ENCODE assay signal across 1 cellular context in the genomic region with DNA sequence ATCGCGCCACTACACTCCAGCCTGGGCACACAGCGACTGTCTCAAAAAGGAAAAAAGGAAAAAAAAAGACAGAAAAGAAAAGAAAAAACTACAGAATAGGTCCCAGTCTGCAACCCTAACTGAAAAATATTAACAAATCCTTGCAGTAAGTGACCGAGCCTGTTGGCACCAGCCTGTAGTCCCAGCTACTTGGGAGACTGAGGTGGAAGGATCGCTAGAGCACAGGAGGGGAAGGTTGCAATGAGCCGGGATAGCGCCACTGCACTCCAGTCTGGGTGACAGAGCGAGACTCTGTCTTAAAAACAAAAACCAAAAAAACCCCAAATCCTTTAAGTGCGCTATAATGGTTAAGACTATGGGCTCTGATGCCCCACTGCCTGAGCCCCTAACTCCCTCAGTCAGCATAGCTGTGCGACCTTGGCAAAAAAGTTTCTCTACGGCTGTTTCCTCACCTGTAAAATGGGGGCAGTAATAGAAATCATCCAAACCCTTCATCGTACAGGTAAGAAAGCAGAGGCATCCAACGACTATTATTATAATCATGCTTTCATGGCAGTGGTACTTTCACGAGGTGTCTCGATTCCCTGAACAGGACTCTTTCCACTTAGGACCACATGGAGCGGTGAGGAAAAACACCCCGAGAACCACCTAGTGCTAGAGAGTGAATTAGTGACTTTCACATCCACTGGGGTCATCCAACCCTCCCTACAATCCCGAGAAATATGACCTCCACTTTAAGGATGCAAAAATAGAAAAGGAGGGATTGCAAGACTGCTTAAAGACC.
TF ChIP-seq lines count a peak whose summit lies in the region.

No MANE protein-coding gene starts in this region.

TF ChIP-seq in HepG2, 621 proteins besides CTCF, POLR2A, EP300 and RAD21 (continued from another document):
- no peak for TF ChIP-seq ZNF577 (CRISPR knock-in tag; IDR thresholded peaks at IDR 0.05; ENCODE audit: borderline replicate concordance, low read depth)
- TF ChIP-seq SMYD3 (CRISPR knock-in tag; IDR thresholded peaks at IDR 0.05): no peak
- TF ChIP-seq HDAC1 (CRISPR knock-in tag; IDR thresholded peaks at IDR 0.05): no peak
- no peak for TF ChIP-seq SNRNP70 (IDR thresholded peaks at IDR 0.05; ENCODE audit: low read depth, low read length)
- TF ChIP-seq HDAC2 (CRISPR knock-in tag; IDR thresholded peaks at IDR 0.05): no peak
- TF ChIP-seq ZNF713 (CRISPR knock-in tag; IDR thresholded peaks at IDR 0.05): no peak
- TF ChIP-seq ELF1 (CRISPR knock-in tag; IDR thresholded peaks at IDR 0.05): no peak
- no peak for TF ChIP-seq PRMT3 (CRISPR knock-in tag; IDR thresholded peaks at IDR 0.05; ENCODE audit: borderline replicate concordance, low read depth)
- 0 out of 2 replicates have a peak, but pooled peaks have one; percentile 57 for TF ChIP-seq ZNF878 (CRISPR knock-in tag; IDR thresholded peaks at IDR 0.05)
- TF ChIP-seq ZBTB8A (CRISPR knock-in tag; IDR thresholded peaks at IDR 0.05; ENCODE audit: borderline replicate concordance, low read depth): no peak
- TF ChIP-seq, protein P1, sequence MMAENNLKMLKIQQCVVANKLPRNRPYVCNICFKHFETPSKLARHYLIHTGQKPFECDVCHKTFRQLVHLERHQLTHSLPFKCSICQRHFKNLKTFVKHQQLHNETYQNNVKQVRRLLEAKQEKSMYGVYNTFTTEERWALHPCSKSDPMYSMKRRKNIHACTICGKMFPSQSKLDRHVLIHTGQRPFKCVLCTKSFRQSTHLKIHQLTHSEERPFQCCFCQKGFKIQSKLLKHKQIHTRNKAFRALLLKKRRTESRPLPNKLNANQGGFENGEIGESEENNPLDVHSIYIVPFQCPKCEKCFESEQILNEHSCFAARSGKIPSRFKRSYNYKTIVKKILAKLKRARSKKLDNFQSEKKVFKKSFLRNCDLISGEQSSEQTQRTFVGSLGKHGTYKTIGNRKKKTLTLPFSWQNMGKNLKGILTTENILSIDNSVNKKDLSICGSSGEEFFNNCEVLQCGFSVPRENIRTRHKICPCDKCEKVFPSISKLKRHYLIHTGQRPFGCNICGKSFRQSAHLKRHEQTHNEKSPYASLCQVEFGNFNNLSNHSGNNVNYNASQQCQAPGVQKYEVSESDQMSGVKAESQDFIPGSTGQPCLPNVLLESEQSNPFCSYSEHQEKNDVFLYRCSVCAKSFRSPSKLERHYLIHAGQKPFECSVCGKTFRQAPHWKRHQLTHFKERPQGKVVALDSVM (CRISPR knock-in tag; IDR thresholded peaks at IDR 0.05): peak; percentile 13; the same call in 1 of the 2 replicates
- no peak for TF ChIP-seq PHF20 (CRISPR knock-in tag; IDR thresholded peaks at IDR 0.05)
- TF ChIP-seq MYC (CRISPR knock-in tag; IDR thresholded peaks at IDR 0.05; ENCODE audit: borderline replicate concordance): no peak
- TF ChIP-seq AGO2 (optimal IDR thresholded peaks at IDR 0.05; ENCODE audit: low read depth, low read length): no peak
- TF ChIP-seq ZNF230 (CRISPR knock-in tag; IDR thresholded peaks at IDR 0.05): 0 out of 2 replicates have a peak, but pooled peaks have one; percentile 12
- TF ChIP-seq, protein P2, sequence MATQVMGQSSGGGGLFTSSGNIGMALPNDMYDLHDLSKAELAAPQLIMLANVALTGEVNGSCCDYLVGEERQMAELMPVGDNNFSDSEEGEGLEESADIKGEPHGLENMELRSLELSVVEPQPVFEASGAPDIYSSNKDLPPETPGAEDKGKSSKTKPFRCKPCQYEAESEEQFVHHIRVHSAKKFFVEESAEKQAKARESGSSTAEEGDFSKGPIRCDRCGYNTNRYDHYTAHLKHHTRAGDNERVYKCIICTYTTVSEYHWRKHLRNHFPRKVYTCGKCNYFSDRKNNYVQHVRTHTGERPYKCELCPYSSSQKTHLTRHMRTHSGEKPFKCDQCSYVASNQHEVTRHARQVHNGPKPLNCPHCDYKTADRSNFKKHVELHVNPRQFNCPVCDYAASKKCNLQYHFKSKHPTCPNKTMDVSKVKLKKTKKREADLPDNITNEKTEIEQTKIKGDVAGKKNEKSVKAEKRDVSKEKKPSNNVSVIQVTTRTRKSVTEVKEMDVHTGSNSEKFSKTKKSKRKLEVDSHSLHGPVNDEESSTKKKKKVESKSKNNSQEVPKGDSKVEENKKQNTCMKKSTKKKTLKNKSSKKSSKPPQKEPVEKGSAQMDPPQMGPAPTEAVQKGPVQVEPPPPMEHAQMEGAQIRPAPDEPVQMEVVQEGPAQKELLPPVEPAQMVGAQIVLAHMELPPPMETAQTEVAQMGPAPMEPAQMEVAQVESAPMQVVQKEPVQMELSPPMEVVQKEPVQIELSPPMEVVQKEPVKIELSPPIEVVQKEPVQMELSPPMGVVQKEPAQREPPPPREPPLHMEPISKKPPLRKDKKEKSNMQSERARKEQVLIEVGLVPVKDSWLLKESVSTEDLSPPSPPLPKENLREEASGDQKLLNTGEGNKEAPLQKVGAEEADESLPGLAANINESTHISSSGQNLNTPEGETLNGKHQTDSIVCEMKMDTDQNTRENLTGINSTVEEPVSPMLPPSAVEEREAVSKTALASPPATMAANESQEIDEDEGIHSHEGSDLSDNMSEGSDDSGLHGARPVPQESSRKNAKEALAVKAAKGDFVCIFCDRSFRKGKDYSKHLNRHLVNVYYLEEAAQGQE (IDR thresholded peaks at IDR 0.05; ENCODE audit: borderline replicate concordance in 1 of 2, low read depth in 1 of 2, low read length in 2 of 2): no peak
- TF ChIP-seq DNMT1 (CRISPR knock-in tag; IDR thresholded peaks at IDR 0.05): 0 out of 2 replicates have a peak, but pooled peaks have one; percentile 41
- no peak for TF ChIP-seq PAWR (CRISPR knock-in tag; IDR thresholded peaks at IDR 0.05; ENCODE audit: borderline replicate concordance)
- TF ChIP-seq ZNF382 (CRISPR knock-in tag; IDR thresholded peaks at IDR 0.05; ENCODE audit: borderline replicate concordance): no peak
- TF ChIP-seq MAFF (IDR thresholded peaks at IDR 0.05; ENCODE audit: low read depth, low read length): no peak
- no peak for TF ChIP-seq SMARCE1 (IDR thresholded peaks at IDR 0.05; ENCODE audit: borderline replicate concordance)
- TF ChIP-seq, protein P3, sequence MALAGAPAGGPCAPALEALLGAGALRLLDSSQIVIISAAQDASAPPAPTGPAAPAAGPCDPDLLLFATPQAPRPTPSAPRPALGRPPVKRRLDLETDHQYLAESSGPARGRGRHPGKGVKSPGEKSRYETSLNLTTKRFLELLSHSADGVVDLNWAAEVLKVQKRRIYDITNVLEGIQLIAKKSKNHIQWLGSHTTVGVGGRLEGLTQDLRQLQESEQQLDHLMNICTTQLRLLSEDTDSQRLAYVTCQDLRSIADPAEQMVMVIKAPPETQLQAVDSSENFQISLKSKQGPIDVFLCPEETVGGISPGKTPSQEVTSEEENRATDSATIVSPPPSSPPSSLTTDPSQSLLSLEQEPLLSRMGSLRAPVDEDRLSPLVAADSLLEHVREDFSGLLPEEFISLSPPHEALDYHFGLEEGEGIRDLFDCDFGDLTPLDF (CRISPR knock-in tag; IDR thresholded peaks at IDR 0.05): no peak
- no peak for TF ChIP-seq CCAR2 (optimal IDR thresholded peaks at IDR 0.05; ENCODE audit: low read depth, low read length)
- TF ChIP-seq ZNF615 (CRISPR knock-in tag; IDR thresholded peaks at IDR 0.05; ENCODE audit: borderline replicate concordance): 0 out of 2 replicates have a peak, but pooled peaks have one; percentile 68
- TF ChIP-seq, protein P4, sequence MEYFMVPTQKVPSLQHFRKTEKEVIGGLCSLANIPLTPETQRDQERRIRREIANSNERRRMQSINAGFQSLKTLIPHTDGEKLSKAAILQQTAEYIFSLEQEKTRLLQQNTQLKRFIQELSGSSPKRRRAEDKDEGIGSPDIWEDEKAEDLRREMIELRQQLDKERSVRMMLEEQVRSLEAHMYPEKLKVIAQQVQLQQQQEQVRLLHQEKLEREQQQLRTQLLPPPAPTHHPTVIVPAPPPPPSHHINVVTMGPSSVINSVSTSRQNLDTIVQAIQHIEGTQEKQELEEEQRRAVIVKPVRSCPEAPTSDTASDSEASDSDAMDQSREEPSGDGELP (IDR thresholded peaks at IDR 0.05; ENCODE audit: borderline replicate concordance, low read depth): no peak
- no peak for TF ChIP-seq ZNF343 (CRISPR knock-in tag; IDR thresholded peaks at IDR 0.05)
- no peak for TF ChIP-seq RBM22 (optimal IDR thresholded peaks at IDR 0.05; ENCODE audit: low read length)
- TF ChIP-seq ZNF431 (CRISPR knock-in tag; IDR thresholded peaks at IDR 0.05; ENCODE audit: borderline replicate concordance, low read depth): no peak
- TF ChIP-seq ZNF224 (CRISPR knock-in tag; IDR thresholded peaks at IDR 0.05): 0 out of 2 replicates have a peak, but pooled peaks have one; percentile 71
- TF ChIP-seq, protein P5, sequence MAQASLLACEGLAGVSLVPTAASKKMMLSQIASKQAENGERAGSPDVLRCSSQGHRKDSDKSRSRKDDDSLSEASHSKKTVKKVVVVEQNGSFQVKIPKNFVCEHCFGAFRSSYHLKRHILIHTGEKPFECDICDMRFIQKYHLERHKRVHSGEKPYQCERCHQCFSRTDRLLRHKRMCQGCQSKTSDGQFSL (CRISPR knock-in tag; IDR thresholded peaks at IDR 0.05): no peak
- no peak for TF ChIP-seq ZBTB7B (CRISPR knock-in tag; IDR thresholded peaks at IDR 0.05)
- TF ChIP-seq ZNF720 (CRISPR knock-in tag; IDR thresholded peaks at IDR 0.05): no peak
- peak; percentile 13; the same call in 1 of the 2 replicates for TF ChIP-seq ZNF772 (CRISPR knock-in tag; IDR thresholded peaks at IDR 0.05)
- TF ChIP-seq SRSF4 (IDR thresholded peaks at IDR 0.05; ENCODE audit: low read depth, low read length, poor library complexity, severe bottlenecking): no peak
- no peak for TF ChIP-seq PLRG1 (conservative IDR thresholded peaks at IDR 0.05)
- TF ChIP-seq, protein P6, sequence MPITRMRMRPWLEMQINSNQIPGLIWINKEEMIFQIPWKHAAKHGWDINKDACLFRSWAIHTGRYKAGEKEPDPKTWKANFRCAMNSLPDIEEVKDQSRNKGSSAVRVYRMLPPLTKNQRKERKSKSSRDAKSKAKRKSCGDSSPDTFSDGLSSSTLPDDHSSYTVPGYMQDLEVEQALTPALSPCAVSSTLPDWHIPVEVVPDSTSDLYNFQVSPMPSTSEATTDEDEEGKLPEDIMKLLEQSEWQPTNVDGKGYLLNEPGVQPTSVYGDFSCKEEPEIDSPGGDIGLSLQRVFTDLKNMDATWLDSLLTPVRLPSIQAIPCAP (CRISPR knock-in tag; IDR thresholded peaks at IDR 0.05; ENCODE audit: low read depth): no peak
- TF ChIP-seq ZNF644 (CRISPR knock-in tag; IDR thresholded peaks at IDR 0.05; ENCODE audit: low read depth): no peak
- TF ChIP-seq ARNT2 (CRISPR knock-in tag; IDR thresholded peaks at IDR 0.05; ENCODE audit: low read depth): no peak
- no peak for TF ChIP-seq MYNN (CRISPR knock-in tag; IDR thresholded peaks at IDR 0.05; ENCODE audit: low read depth)
- TF ChIP-seq TOPORS (CRISPR knock-in tag; IDR thresholded peaks at IDR 0.05): no peak
- no peak for TF ChIP-seq ZBTB21 (CRISPR knock-in tag; IDR thresholded peaks at IDR 0.05)
- TF ChIP-seq, protein P7, sequence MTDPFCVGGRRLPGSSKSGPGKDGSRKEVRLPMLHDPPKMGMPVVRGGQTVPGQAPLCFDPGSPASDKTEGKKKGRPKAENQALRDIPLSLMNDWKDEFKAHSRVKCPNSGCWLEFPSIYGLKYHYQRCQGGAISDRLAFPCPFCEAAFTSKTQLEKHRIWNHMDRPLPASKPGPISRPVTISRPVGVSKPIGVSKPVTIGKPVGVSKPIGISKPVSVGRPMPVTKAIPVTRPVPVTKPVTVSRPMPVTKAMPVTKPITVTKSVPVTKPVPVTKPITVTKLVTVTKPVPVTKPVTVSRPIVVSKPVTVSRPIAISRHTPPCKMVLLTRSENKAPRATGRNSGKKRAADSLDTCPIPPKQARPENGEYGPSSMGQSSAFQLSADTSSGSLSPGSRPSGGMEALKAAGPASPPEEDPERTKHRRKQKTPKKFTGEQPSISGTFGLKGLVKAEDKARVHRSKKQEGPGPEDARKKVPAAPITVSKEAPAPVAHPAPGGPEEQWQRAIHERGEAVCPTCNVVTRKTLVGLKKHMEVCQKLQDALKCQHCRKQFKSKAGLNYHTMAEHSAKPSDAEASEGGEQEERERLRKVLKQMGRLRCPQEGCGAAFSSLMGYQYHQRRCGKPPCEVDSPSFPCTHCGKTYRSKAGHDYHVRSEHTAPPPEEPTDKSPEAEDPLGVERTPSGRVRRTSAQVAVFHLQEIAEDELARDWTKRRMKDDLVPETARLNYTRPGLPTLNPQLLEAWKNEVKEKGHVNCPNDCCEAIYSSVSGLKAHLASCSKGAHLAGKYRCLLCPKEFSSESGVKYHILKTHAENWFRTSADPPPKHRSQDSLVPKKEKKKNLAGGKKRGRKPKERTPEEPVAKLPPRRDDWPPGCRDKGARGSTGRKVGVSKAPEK (CRISPR knock-in tag; IDR thresholded peaks at IDR 0.05; ENCODE audit: borderline replicate concordance): no peak
- TF ChIP-seq MED13 (CRISPR knock-in tag; IDR thresholded peaks at IDR 0.05): no peak
- TF ChIP-seq TEAD2 (CRISPR knock-in tag; IDR thresholded peaks at IDR 0.05): no peak
- no peak for TF ChIP-seq RFX1 (IDR thresholded peaks at IDR 0.05)
- no peak for TF ChIP-seq ZBTB20 (CRISPR knock-in tag; IDR thresholded peaks at IDR 0.05; ENCODE audit: borderline replicate concordance, low read depth)
